9 cellular contexts compared by ENCODE assay signal in genomic region chr1:169550294-169550693, GRCh38. TPM values are rescaled to one million over a fixed set of nuclear protein-coding genes. Genes with fewer than 3 reads are reported as not detected.
DNase-seq lines count a peak whose midpoint lies in the region; ATAC-seq and TF ChIP-seq lines count a peak whose summit lies in the region.
"Had no signal": no experiment of that assay in that cellular context is flagged by ENCODE, and none has a peak within 500 bp of the region (broad histone marks: within the 10 kb centered on the region; RNA-seq: fewer than 3 reads in every experiment).

No MANE protein-coding gene starts in this region.

- CTCF ChIA-PET in Caco-2 (lab: Charles Lee): interaction anchor here (0.6 kb wide), 1 partner anchor 1386 kb away, joined by 5 read pairs; no protein-coding TSS in a partner anchor

- H3K27ac Mint-ChIP-seq in Caco-2 (ENCODE audit: unreplicated experiment): no peak overlapping the region

- 30 to 35% (median 33%) methylated on average over 4 of the region's 4 CpGs for WGBS in stomach, 5 donors

- peak in 1 of 2 experiments; percentile 54 for DNase-seq in Caco-2
- DNase-seq in GM20000 (ENCODE audit: low spot score): peak; percentile 29
- DNase-seq in NCI-H2081 treated with DMSO at 0.1 percent for 48 hours (lab: John Stamatoyannopoulos, UW): peak; percentile 69
- DNase-seq in adipocyte (ENCODE audit: low read depth): peak; percentile 57
- peak; percentile 46 for DNase-seq in iPS DF 4.7 (ENCODE audit: extremely low read depth, low spot score)
- no peak for DNase-seq in stomach
- DNase-seq: left cardiac atrium had no signal

- intact Hi-C loops in Caco-2 (cut with micrococcal nuclease; ENCODE audit: unreplicated experiment): loop anchor here (1.0 kb wide), 5 partner anchors 22 to 259 kb away; partner anchors contain the start of gene F5
- intact Hi-C loops in stomach (cut with DNase I; ENCODE audit: low total_unique reads): no loop called here

- no peak for TF ChIP-seq EP300 in stomach (IDR thresholded peaks at IDR 0.05)

- POLR2A ChIA-PET in Caco-2 (lab: Charles Lee): no interaction called here

- BruUV-seq in Caco-2 (replicated peaks; lab: Mats Ljungman, UMichigan): no TSS peak

- no peak overlapping the region for H3K4me3 ChIP-seq in Caco-2 (ENCODE audit: low read depth, low read length)
- no peak overlapping the region for H3K4me3 ChIP-seq in adipocyte (ENCODE audit: low read length)
- no peak overlapping the region for H3K4me3 ChIP-seq in stomach

- no peaks in the 10 kb centered on the region for H3K9me3 Mint-ChIP-seq in Caco-2 (ENCODE audit: unreplicated experiment)

- H3K27me3 ChIP-seq in Caco-2 (replicated peaks; ENCODE audit: control insufficient read depth, insufficient read depth, low read length) (no peaks in the 10 kb centered on the region), adipocyte (replicated peaks; ENCODE audit: control insufficient read depth, insufficient read depth, low read length) (no peaks in the 10 kb centered on the region), stomach (no peaks in the 10 kb centered on the region)

- H3K36me3 ChIP-seq in Caco-2 (ENCODE audit: control insufficient read depth, insufficient read depth, low read length): no peaks in the 10 kb centered on the region
- peaks cover 3% of the 10 kb centered on the region for H3K36me3 ChIP-seq in adipocyte (ENCODE audit: control insufficient read depth, insufficient read depth, low read length, severe bottlenecking)
- H3K36me3 ChIP-seq in stomach: no peaks in the 10 kb centered on the region

- H3K9ac ChIP-seq in adipocyte (ENCODE audit: low read length): no peak overlapping the region

- H3K4me1 ChIP-seq in Caco-2 (peaks cover 25% of the 10 kb centered on the region), adipocyte (ENCODE audit: control insufficient read depth, insufficient read depth, low read length) (no peaks in the 10 kb centered on the region), stomach (no peaks in the 10 kb centered on the region)

- TF ChIP-seq CTCF in Caco-2 (IDR thresholded peaks at IDR 0.05; ENCODE audit: insufficient read depth in 1 of 2, low read depth in 1 of 2, low read length in 1 of 2, severe bottlenecking in 1 of 2, unreplicated experiment in 1 of 2) (peak; percentile 58 to 62), GM20000 (IDR thresholded peaks at IDR 0.05; ENCODE audit: extremely low read depth, missing control alignments) (peak; percentile 31), stomach (IDR thresholded peaks at IDR 0.05) (peak in 5 of 7 experiments; percentile 11 to 45 (median 34))

- H3K27me3 Mint-ChIP-seq in Caco-2 (ENCODE audit: insufficient read depth, unreplicated experiment): no peaks in the 10 kb centered on the region

- no peak overlapping the region for H3K4me3 Mint-ChIP-seq in Caco-2 (ENCODE audit: unreplicated experiment)

- TF ChIP-seq POLR2A in stomach (IDR thresholded peaks at IDR 0.05): no peak

- no peaks in the 10 kb centered on the region for H3K36me3 Mint-ChIP-seq in Caco-2 (ENCODE audit: insufficient read depth, unreplicated experiment)

- no peak overlapping the region for H3K27ac ChIP-seq in stomach

- H3K4me1 Mint-ChIP-seq in Caco-2 (ENCODE audit: low read depth, unreplicated experiment): peaks cover 26% of the 10 kb centered on the region

- H3K9me3 ChIP-seq in Caco-2 (no peaks in the 10 kb centered on the region), adipocyte (ENCODE audit: control insufficient read depth, low read length) (no peaks in the 10 kb centered on the region), stomach (no peaks in the 10 kb centered on the region)

- ATAC-seq in GM18870 (IDR thresholded peaks at IDR 0.05; ENCODE audit: unreplicated experiment) (no peak), HG02840 (IDR thresholded peaks at IDR 0.05; ENCODE audit: low FRiP score, unreplicated experiment) (no peak)

RNA-seq across cellular contexts. Expression of gene F5, which starts 36.0 kb away (rescaled TPM):
- 0.50 and 0.74 TPM in 2 replicates for total RNA-seq in Caco-2 (2022)
- 1 to 10 TPM in 2 of 5 donors, under 1 TPM in 1, not detected in 2; 0.87 to 4.8 (median 1.2) TPM for total RNA-seq in stomach
- 1 to 10 TPM in 1 of 3 donors, under 1 TPM in 2; 0.06 to 2.6 (median 0.53) TPM for polyA plus RNA-seq in stomach
